ENCODE assay signal across 1 cellular context in genomic region chr6:157323114-157323923, GRCh38.
TF ChIP-seq lines count a peak whose summit lies in the region.

Gene TMEM242, minus strand, starts transcription at chr6:157323519. Its CDS starts 20 bp downstream, at chr6:157323499.

TF ChIP-seq in K562, 482 proteins besides CTCF, POLR2A, EP300 and RAD21 (continued from another document and continues in another):
- TF ChIP-seq GMEB1 (CRISPR knock-in tag; IDR thresholded peaks at IDR 0.05) = peak; percentile 76
- peak; percentile 87 for TF ChIP-seq HNRNPL (IDR thresholded peaks at IDR 0.05; ENCODE audit: low read depth, low read length)
- TF ChIP-seq MCM2 (IDR thresholded peaks at IDR 0.05; ENCODE audit: low read depth) = no peak
- no peak for TF ChIP-seq SFPQ (IDR thresholded peaks at IDR 0.05; ENCODE audit: low read depth, low read length)
- peak; percentile 90; the same call in 1 of the 2 replicates for TF ChIP-seq RHOXF2B (CRISPR knock-in tag; conservative IDR thresholded peaks at IDR 0.05)
- 0 out of 2 replicates have a peak, but pooled peaks have one; percentile 82 for TF ChIP-seq ZNF282 (CRISPR knock-in tag; IDR thresholded peaks at IDR 0.05)
- TF ChIP-seq NR1H2 (CRISPR knock-in tag; IDR thresholded peaks at IDR 0.05) = peak; percentile 90
- no peak for TF ChIP-seq DACH1 (IDR thresholded peaks at IDR 0.05; ENCODE audit: partially characterized antibody)
- TF ChIP-seq HCFC1 (IDR thresholded peaks at IDR 0.05; ENCODE audit: low read depth, low read length) = peak; percentile 90
- 0 out of 2 replicates have a peak, but pooled peaks have one; percentile 42 for TF ChIP-seq TCF3 (CRISPR knock-in tag; IDR thresholded peaks at IDR 0.05)
- peak; percentile 53 for TF ChIP-seq GTF2B (IDR thresholded peaks at IDR 0.05; ENCODE audit: extremely low read depth, insufficient read length)
- no peak for TF ChIP-seq U2AF1 (optimal IDR thresholded peaks at IDR 0.05; ENCODE audit: low read depth, low read length)
- TF ChIP-seq SRF (CRISPR knock-in tag; IDR thresholded peaks at IDR 0.05) = peak in 1 of 2 experiments; percentile 78; a peak in 3 of 4 replicates
- peak; percentile 97 for TF ChIP-seq FOXK1 (CRISPR knock-in tag; IDR thresholded peaks at IDR 0.05; ENCODE audit: borderline replicate concordance)
- no peak for TF ChIP-seq CBX8 (IDR thresholded peaks at IDR 0.05; ENCODE audit: borderline replicate concordance, extremely low read depth, low read depth, low read length, poor library complexity, severe bottlenecking)
- peak; percentile 52 for TF ChIP-seq ZBTB1 (CRISPR knock-in tag; IDR thresholded peaks at IDR 0.05; ENCODE audit: borderline replicate concordance, low read depth)
- TF ChIP-seq ZNF239 (CRISPR knock-in tag; IDR thresholded peaks at IDR 0.05) = peak; percentile 53; the same call in 1 of the 2 replicates
- TF ChIP-seq MLX (CRISPR knock-in tag; conservative IDR thresholded peaks at IDR 0.05) = no peak; a peak in 1 of 4 replicates
- peak; percentile 62; the same call in 1 of the 2 replicates for TF ChIP-seq REST (CRISPR knock-in tag; IDR thresholded peaks at IDR 0.05; ENCODE audit: low read depth)
- peak; percentile 79 for TF ChIP-seq E2F1 (CRISPR knock-in tag; IDR thresholded peaks at IDR 0.05)
- no peak for TF ChIP-seq ZSCAN32 (CRISPR knock-in tag; IDR thresholded peaks at IDR 0.05)
- TF ChIP-seq RCOR1 (IDR thresholded peaks at IDR 0.05; ENCODE audit: borderline replicate concordance in 1 of 2, low read depth in 2 of 2, low read length in 2 of 2) = peak in 1 of 2 experiments; percentile 86; a peak in 2 of 4 replicates
- peak; percentile 41; the same call in 1 of the 2 replicates for TF ChIP-seq E2F3 (CRISPR knock-in tag; IDR thresholded peaks at IDR 0.05)
- no peak; the same call in 1 of the 2 replicates for TF ChIP-seq MEF2D (tag; conservative IDR thresholded peaks at IDR 0.05; ENCODE audit: low read depth)
- TF ChIP-seq CEBPZ (IDR thresholded peaks at IDR 0.05; ENCODE audit: borderline replicate concordance, low read depth, low read length) = peak; percentile 46; the same call in 1 of the 2 replicates
- TF ChIP-seq ZFP36 (IDR thresholded peaks at IDR 0.05; ENCODE audit: low read depth, low read length, partially characterized antibody) = peak; percentile 65
- TF ChIP-seq BRD4 (IDR thresholded peaks at IDR 0.05) = peak; percentile 74; the same call in 1 of the 2 replicates
